9 cellular contexts compared by ENCODE assay signal in genomic region chr6:6915813-6916547, GRCh38.
DNase-seq lines count a peak whose midpoint lies in the region; ATAC-seq and TF ChIP-seq lines count a peak whose summit lies in the region.
"Had no signal": no experiment of that assay in that cellular context is flagged by ENCODE, and none has a peak within 500 bp of the region (broad histone marks: within the 10 kb centered on the region; RNA-seq: fewer than 3 reads in every experiment).

No MANE protein-coding gene starts in this region.

- no peak for ATAC-seq in GM19397 (IDR thresholded peaks at IDR 0.05; ENCODE audit: unreplicated experiment)

- WGBS in sigmoid colon, 2 donors = 6 to 14% methylated on average over 9 of the region's 9 CpGs

- H3K27me3 ChIP-seq in right atrium auricular region (no peaks in the 10 kb centered on the region), sigmoid colon (no peaks in the 10 kb centered on the region)
- H3K27me3 ChIP-seq in effector memory CD4-positive, alpha-beta T cell (replicated peaks; ENCODE audit: control insufficient read depth, insufficient read depth, low read length, poor library complexity, severe bottlenecking) = no peaks in the 10 kb centered on the region

- peak overlapping the region; percentile 61 for H3K27ac ChIP-seq in right atrium auricular region
- H3K27ac ChIP-seq in sigmoid colon = peak overlapping the region; percentile 70 to 73 (median 71)
- no peak overlapping the region for H3K27ac ChIP-seq in effector memory CD4-positive, alpha-beta T cell (ENCODE audit: insufficient read depth, low read length, poor library complexity, severe bottlenecking)
- H3K27ac ChIP-seq: epithelial cell of prostate had no signal

- no peaks in the 10 kb centered on the region for H3K9me3 ChIP-seq in right atrium auricular region
- H3K9me3 ChIP-seq in sigmoid colon = no peaks in the 10 kb centered on the region
- H3K9me3 ChIP-seq in effector memory CD4-positive, alpha-beta T cell (ENCODE audit: control insufficient read depth, low read length) = no peaks in the 10 kb centered on the region

- TF ChIP-seq POLR2A in sigmoid colon (IDR thresholded peaks at IDR 0.05) = no peak

- peak overlapping the region; percentile 15; the same call in 1 of the 2 replicates for H3K4me3 ChIP-seq in WI38 (ENCODE audit: low read depth, low read length)
- H3K4me3 ChIP-seq in right atrium auricular region = peak overlapping the region; percentile 2 to 30
- H3K4me3 ChIP-seq in sigmoid colon = peak overlapping the region; percentile 5 to 33 (median 19)
- no peak overlapping the region for H3K4me3 ChIP-seq in effector memory CD4-positive, alpha-beta T cell (ENCODE audit: insufficient read depth, low read depth, low read length, poor library complexity, severe bottlenecking)

- H3K4me1 ChIP-seq in right atrium auricular region (peaks cover 0 to 23% of the 10 kb centered on the region in 2 donors), sigmoid colon (peaks cover 0 to 39% (median 26%) of the 10 kb centered on the region in 4 donors)
- H3K4me1 ChIP-seq in effector memory CD4-positive, alpha-beta T cell (ENCODE audit: control insufficient read depth, insufficient read depth, low read length, poor library complexity, severe bottlenecking) = no peaks in the 10 kb centered on the region

- TF ChIP-seq EP300 in sigmoid colon (IDR thresholded peaks at IDR 0.05) = peak in 1 of 4 donors; percentile 6

- TF ChIP-seq CTCF in WI38 (IDR thresholded peaks at IDR 0.05; ENCODE audit: low read depth, low read length) (no peak), right atrium auricular region (IDR thresholded peaks at IDR 0.05) (no peak), sigmoid colon (IDR thresholded peaks at IDR 0.05) (no peak)

- H3K36me3 ChIP-seq in right atrium auricular region (no peaks in the 10 kb centered on the region), sigmoid colon (no peaks in the 10 kb centered on the region)
- H3K36me3 ChIP-seq in effector memory CD4-positive, alpha-beta T cell (ENCODE audit: control insufficient read depth, insufficient read depth, low read length) = no peaks in the 10 kb centered on the region

- DNase-seq in G401 (ENCODE audit: low spot score) (peak; percentile 37), right atrium auricular region (ENCODE audit: low spot score) (peak; percentile 82), sigmoid colon (peak; percentile 90), COR-L47 (lab: John Stamatoyannopoulos, UW) (no peak), activated gamma-delta T cell treated with Interleukin-2 at 50 U/mL for 16 hours (no peak)
- no peak for DNase-seq in effector memory CD4-positive, alpha-beta T cell

- intact Hi-C loops in sigmoid colon (cut with DNase I) = loop anchor here (10.0 kb wide), 3 partner anchors 161 to 319 kb away; no protein-coding TSS in a partner anchor

- in situ Hi-C loops in G401 (cut with HindIII; ENCODE audit: low sequenced_read_pairs) = no loop called here

Comparison
In these comparisons a context has a peak if more than half of its experiments do, and no peak if none do; other contexts are left out.
1. DNase-seq: peak in G401 (single experiment), right atrium auricular region (single experiment) and sigmoid colon (single experiment); none in COR-L47 (single experiment), effector memory CD4-positive, alpha-beta T cell (0 of 3) and activated gamma-delta T cell treated with Interleukin-2 at 50 U/mL for 16 hours (single experiment).